In the genomic region with DNA sequence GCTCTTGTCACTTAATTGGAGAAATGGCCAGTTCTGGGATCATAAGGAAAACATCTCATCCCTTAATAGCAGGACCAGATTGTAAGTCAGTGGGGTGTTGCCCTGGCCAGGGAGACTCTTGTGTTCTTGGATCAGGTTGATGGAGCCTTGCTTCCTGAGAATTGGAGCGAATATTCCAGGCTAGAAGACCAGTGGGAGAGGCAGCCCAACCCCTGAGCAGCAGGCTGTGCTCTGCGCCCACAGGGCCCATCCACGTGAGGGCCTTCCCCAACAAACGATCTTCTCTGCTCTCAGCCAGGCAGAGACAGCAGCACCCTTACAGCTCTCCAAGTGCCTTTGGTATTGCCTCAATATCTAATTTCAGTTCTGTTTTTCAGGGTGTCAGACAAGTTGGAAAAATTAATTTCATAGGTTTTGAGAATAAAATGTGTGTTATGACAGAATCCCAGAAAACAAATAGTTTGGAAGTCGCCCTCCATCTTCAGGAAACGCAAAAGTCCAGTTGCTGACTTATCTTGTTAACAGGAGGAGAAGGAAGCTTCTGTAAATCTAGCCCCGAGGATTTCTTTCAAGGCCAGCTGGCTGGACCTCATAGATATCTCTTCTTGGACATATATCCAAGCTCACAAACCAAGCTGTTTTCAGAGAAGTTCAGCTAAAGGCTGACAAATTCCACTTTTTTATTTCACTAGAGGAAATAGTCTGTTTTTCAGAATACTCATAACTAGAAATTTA, we compare ENCODE assay signal across 1 cellular context.
TF ChIP-seq lines count a peak whose summit lies in the region.

No MANE protein-coding gene starts in this region.

TF ChIP-seq in IMR-90, 13 proteins besides CTCF, POLR2A, EP300 and RAD21 (continued from another document):
- TF ChIP-seq, protein P1, sequence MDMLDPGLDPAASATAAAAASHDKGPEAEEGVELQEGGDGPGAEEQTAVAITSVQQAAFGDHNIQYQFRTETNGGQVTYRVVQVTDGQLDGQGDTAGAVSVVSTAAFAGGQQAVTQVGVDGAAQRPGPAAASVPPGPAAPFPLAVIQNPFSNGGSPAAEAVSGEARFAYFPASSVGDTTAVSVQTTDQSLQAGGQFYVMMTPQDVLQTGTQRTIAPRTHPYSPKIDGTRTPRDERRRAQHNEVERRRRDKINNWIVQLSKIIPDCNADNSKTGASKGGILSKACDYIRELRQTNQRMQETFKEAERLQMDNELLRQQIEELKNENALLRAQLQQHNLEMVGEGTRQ (IDR thresholded peaks at IDR 0.05; ENCODE audit: low read depth, low read length): no peak
- TF ChIP-seq, protein P2, sequence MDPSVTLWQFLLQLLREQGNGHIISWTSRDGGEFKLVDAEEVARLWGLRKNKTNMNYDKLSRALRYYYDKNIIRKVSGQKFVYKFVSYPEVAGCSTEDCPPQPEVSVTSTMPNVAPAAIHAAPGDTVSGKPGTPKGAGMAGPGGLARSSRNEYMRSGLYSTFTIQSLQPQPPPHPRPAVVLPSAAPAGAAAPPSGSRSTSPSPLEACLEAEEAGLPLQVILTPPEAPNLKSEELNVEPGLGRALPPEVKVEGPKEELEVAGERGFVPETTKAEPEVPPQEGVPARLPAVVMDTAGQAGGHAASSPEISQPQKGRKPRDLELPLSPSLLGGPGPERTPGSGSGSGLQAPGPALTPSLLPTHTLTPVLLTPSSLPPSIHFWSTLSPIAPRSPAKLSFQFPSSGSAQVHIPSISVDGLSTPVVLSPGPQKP (IDR thresholded peaks at IDR 0.05; ENCODE audit: borderline replicate concordance, low read depth, low read length): no peak
- TF ChIP-seq CEBPB (IDR thresholded peaks at IDR 0.05; ENCODE audit: low read depth, low read length): no peak
- TF ChIP-seq MAZ (IDR thresholded peaks at IDR 0.05; ENCODE audit: borderline replicate concordance, low read depth, low read length): no peak
- TF ChIP-seq RCOR1 (IDR thresholded peaks at IDR 0.05; ENCODE audit: insufficient replicate concordance, low read length): no peak
- no peak for TF ChIP-seq RFX5 (IDR thresholded peaks at IDR 0.05; ENCODE audit: low read depth, low read length)
- no peak for TF ChIP-seq MAFK (IDR thresholded peaks at IDR 0.05; ENCODE audit: low read depth, low read length)
- no peak for TF ChIP-seq NFE2L2 (IDR thresholded peaks at IDR 0.05; ENCODE audit: low read depth, low read length)
